20 cellular contexts compared by ENCODE assay signal in genomic region chr7:46011059-46011458, GRCh38.
"Had no signal": no experiment of that assay in that cellular context is flagged by ENCODE, and none has a peak within 500 bp of the region (broad histone marks: within the 10 kb centered on the region; RNA-seq: fewer than 3 reads in every experiment).

No MANE protein-coding gene starts in this region.

- FAIRE-seq: keratinocyte had no signal

- H3K4me1 ChIP-seq: esophagus squamous epithelium, sigmoid colon, transverse colon had no signal

- H3K9me3 ChIP-seq: esophagus squamous epithelium, left ventricle myocardium inferior, lower lobe of right lung, neutrophil, sigmoid colon, testis, transverse colon had no signal

- H3K4me3 ChIP-seq: esophagus squamous epithelium, gastroesophageal sphincter, left ventricle myocardium inferior, lower lobe of right lung, sigmoid colon, skin epidermis, testis, transverse colon had no signal

- DNase-seq: effector memory CD4-positive, alpha-beta T cell; esophagus squamous epithelium; foreskin fibroblast; glutamatergic neuron; immature natural killer cell; left ventricle myocardium inferior; lower lobe of right lung; naive thymus-derived CD4-positive, alpha-beta T cell; sigmoid colon; stimulated activated CD4-positive, alpha-beta T cell treated with anti-CD3 and anti-CD28 coated beads, Interleukin-2, amount 100 ng/mL, for 24 hours; stimulated activated CD4-positive, alpha-beta T cell treated with anti-CD3 and anti-CD28 coated beads, Interleukin-4, amount 100 ng/mL, for 4 hours; stimulated activated naive B cell treated with anti-CD40 and anti-IgM and Interleukin-4, amounts not matched to agents 10 μg/mL and 1 μg/mL and 100 μg/mL, for 72 hours; stimulated activated naive CD8-positive, alpha-beta T cell treated with anti-CD3 and anti-CD28 coated beads, Interleukin-15, amount 100 ng/mL, for 72 hours; testis; transverse colon had no signal

- ATAC-seq: gastroesophageal sphincter; lower lobe of right lung; naive thymus-derived CD4-positive, alpha-beta T cell; stimulated activated naive B cell treated with anti-CD40 and anti-IgM and Interleukin-4, amounts not matched to agents 10 μg/mL and 1 μg/mL and 100 μg/mL, for 72 hours; stimulated activated naive CD8-positive, alpha-beta T cell treated with anti-CD3 and anti-CD28 coated beads, Interleukin-15, amount 100 ng/mL, for 72 hours had no signal

- H3K36me3 ChIP-seq: esophagus squamous epithelium, gastroesophageal sphincter, left ventricle myocardium inferior, lower lobe of right lung, neutrophil, sigmoid colon, transverse colon had no signal

- H3K27me3 ChIP-seq: esophagus squamous epithelium, neutrophil, sigmoid colon, testis, transverse colon had no signal

- H3K27ac ChIP-seq: epithelial cell of prostate, esophagus squamous epithelium, gastroesophageal sphincter, left ventricle myocardium inferior, lower lobe of right lung, neutrophil, sigmoid colon, skin epidermis, testis, transverse colon had no signal
